Comparison of ENCODE assay signal across 18 cellular contexts in genomic region chr9:113772121-113772885, GRCh38.
DNase-seq lines count a peak whose midpoint lies in the region; TF ChIP-seq lines count a peak whose summit lies in the region.
"Had no signal": no experiment of that assay in that cellular context is flagged by ENCODE, and none has a peak within 500 bp of the region (broad histone marks: within the 10 kb centered on the region; RNA-seq: fewer than 3 reads in every experiment).

No MANE protein-coding gene starts in this region.

- TF ChIP-seq CTCF in AG09319 (IDR thresholded peaks at IDR 0.05; ENCODE audit: low read depth, low read length): no peak
- no peak for TF ChIP-seq CTCF in hepatocyte (IDR thresholded peaks at IDR 0.05; ENCODE audit: poor library complexity)

- no peak overlapping the region for H3K18ac ChIP-seq in mesendoderm (ENCODE audit: low read length)

- H2AFZ ChIP-seq in hepatocyte: no peak overlapping the region

- 70% methylated on average over 6 of the region's 6 CpGs for WGBS in hepatocyte (ENCODE audit: low lambda C conversion rate, missing lambda C conversion rate)
- WGBS in mesendoderm (ENCODE audit: extremely low coverage, insufficient coverage, low lambda C conversion rate): no CpG with 5 or more reads among the region's 6 CpGs

- no peaks in the 10 kb centered on the region for H4K20me1 ChIP-seq in hepatocyte (ENCODE audit: insufficient read depth, poor library complexity, severe bottlenecking)

- H3K9me3 ChIP-seq in MG63 (0 out of 2 replicates have a peak, but pooled peaks cover 2% of the 10 kb centered on the region), hepatocyte (ENCODE audit: low read depth) (no peaks in the 10 kb centered on the region)

- H3K4me1 ChIP-seq in hepatocyte (ENCODE audit: insufficient read depth): peaks cover 5% of the 10 kb centered on the region
- H3K4me1 ChIP-seq in mesendoderm (ENCODE audit: control insufficient read depth, low read depth, low read length): no peaks in the 10 kb centered on the region
- H3K4me1 ChIP-seq: foreskin keratinocyte had no signal

- H2BK15ac ChIP-seq in mesendoderm (replicated peaks; ENCODE audit: low read depth): no peak overlapping the region

- H3K4me3 ChIP-seq in MG63 (no peak overlapping the region), hepatocyte (no peak overlapping the region), mesendoderm (ENCODE audit: low read length) (no peak overlapping the region)
- H3K4me3 ChIP-seq: tibial nerve had no signal

- no peak overlapping the region for H4K5ac ChIP-seq in mesendoderm (ENCODE audit: low read length)

- no peaks in the 10 kb centered on the region for H3K9me2 ChIP-seq in hepatocyte (replicated peaks; ENCODE audit: insufficient read depth)

- no peak overlapping the region for H3K56ac ChIP-seq in mesendoderm (ENCODE audit: low read length)

- no peak overlapping the region for H4K8ac ChIP-seq in mesendoderm (ENCODE audit: low read depth, low read length)

- no peak overlapping the region for H2BK120ac ChIP-seq in mesendoderm (ENCODE audit: low read depth, low read length)

- H3K4me2 ChIP-seq in hepatocyte (no peak overlapping the region), mesendoderm (ENCODE audit: low read length) (no peak overlapping the region)

- no peaks in the 10 kb centered on the region for H3K79me1 ChIP-seq in mesendoderm (ENCODE audit: low read length)

- no peak overlapping the region for H3K4ac ChIP-seq in mesendoderm (ENCODE audit: low read depth, low read length)

- H3K36me3 ChIP-seq in MG63 (no peaks in the 10 kb centered on the region), hepatocyte (replicated peaks; ENCODE audit: insufficient read depth, low read depth) (no peaks in the 10 kb centered on the region), mesendoderm (ENCODE audit: control insufficient read depth, insufficient read depth, low read length) (no peaks in the 10 kb centered on the region)
- H3K36me3 ChIP-seq: tibial nerve had no signal

- H3K27me3 ChIP-seq in MG63 (no peaks in the 10 kb centered on the region), hepatocyte (peaks cover 4% of the 10 kb centered on the region), mesendoderm (ENCODE audit: insufficient read depth, low read length, poor library complexity) (no peaks in the 10 kb centered on the region)
- H3K27me3 ChIP-seq: tibial nerve had no signal

- no peak overlapping the region for H3K23ac ChIP-seq in mesendoderm (ENCODE audit: low read length)

- no peak overlapping the region for H2AK5ac ChIP-seq in mesendoderm (ENCODE audit: low read length)

- no peaks in the 10 kb centered on the region for H3K79me2 ChIP-seq in hepatocyte
- H3K79me2 ChIP-seq in mesendoderm (ENCODE audit: control insufficient read depth, insufficient read depth, low read length): no peaks in the 10 kb centered on the region

- no peak overlapping the region for H2BK5ac ChIP-seq in mesendoderm (ENCODE audit: low read length)

- peak; percentile 27 for DNase-seq in AG09319 (ENCODE audit: extremely low read depth, low read depth)
- peak; percentile 46 for DNase-seq in MG63
- DNase-seq in fibroblast of gingiva (ENCODE audit: low read depth): peak; percentile 69
- peak; percentile 35 for DNase-seq in non-pigmented ciliary epithelial cell (ENCODE audit: low read depth)
- DNase-seq in hepatocyte (ENCODE audit: low spot score): no peak
- no peak for DNase-seq in CD1c-positive myeloid dendritic cell (ENCODE audit: extremely low spot score)
- DNase-seq in mesendoderm: no peak
- no peak for DNase-seq in NCI-H1048 (lab: John Stamatoyannopoulos, UW)
- DNase-seq: activated naive CD8-positive, alpha-beta T cell treated with anti-CD3 and anti-CD28 coated beads for 36 hours; C1 segment of cervical spinal cord; DMS79 treated with DMSO at 0.1 percent for 48 hours; foreskin keratinocyte; midbrain; NCI-H1694; NCI-H524 treated with DMSO at 0.1 percent for 48 hours; stimulated activated CD4-positive, alpha-beta T cell treated with anti-CD3 and anti-CD28 coated beads, Interleukin-15, amount 100 ng/mL, for 24 hours; T-helper 2 cell had no signal

- no peak overlapping the region for H3K9ac ChIP-seq in mesendoderm (ENCODE audit: low read length)

- no peak overlapping the region for H3K27ac ChIP-seq in hepatocyte
- H3K27ac ChIP-seq in mesendoderm (ENCODE audit: low read depth, low read length): no peak overlapping the region
- H3K27ac ChIP-seq: foreskin keratinocyte, tibial nerve had no signal

Comparison
In these comparisons a context has a peak if more than half of its experiments do, and no peak if none do; other contexts are left out.
1. DNase-seq: peak in AG09319 (single experiment), MG63 (single experiment), fibroblast of gingiva (single experiment) and non-pigmented ciliary epithelial cell (single experiment); none in hepatocyte (single experiment), CD1c-positive myeloid dendritic cell (single experiment), mesendoderm (single experiment) and NCI-H1048 (single experiment).